22 cellular contexts compared by ENCODE assay signal in genomic region chr20:52761867-52762266, GRCh38.
"Had no signal": no experiment of that assay in that cellular context is flagged by ENCODE, and none has a peak within 500 bp of the region (broad histone marks: within the 10 kb centered on the region; RNA-seq: fewer than 3 reads in every experiment).

No MANE protein-coding gene starts in this region.

- H3K27me3 Mint-ChIP-seq: activated naive CD8-positive, alpha-beta T cell treated with anti-CD3 and anti-CD28 coated beads, Interleukin-2, amount 10 ng/mL, durations not matched to agents 7 days and 5 days; dendritic cell treated with granulocyte-macrophage colony-stimulating factor and Interleukin-4, amounts not matched to agents 40 ng/mL and 50 ng/mL, for 4 days had no signal

- ATAC-seq: activated CD8-positive, alpha-beta T cell treated with anti-CD3 and anti-CD28 coated beads, Interleukin-2, amount 10 ng/mL, durations not matched to agents 7 days and 5 days; body of pancreas; foreskin keratinocyte; naive thymus-derived CD4-positive, alpha-beta T cell; T-helper 17 cell; upper lobe of right lung had no signal

- H3K36me3 Mint-ChIP-seq: activated naive CD8-positive, alpha-beta T cell treated with anti-CD3 and anti-CD28 coated beads, Interleukin-2, amount 10 ng/mL, durations not matched to agents 7 days and 5 days; naive thymus-derived CD4-positive, alpha-beta T cell had no signal

- H3K9me3 Mint-ChIP-seq: activated naive CD8-positive, alpha-beta T cell treated with anti-CD3 and anti-CD28 coated beads, Interleukin-2, amount 10 ng/mL, durations not matched to agents 7 days and 5 days; activated T-helper 2 cell treated with anti-CD3 and anti-CD28 coated beads, Interferon-gamma antibody, Interleukin-2, Interleukin-4, amounts not matched to agents 10 μg/mL and 5 μg/mL and 100 μg/mL, durations not matched to agents 14 hours and 24 hours and 36 hours; dendritic cell treated with granulocyte-macrophage colony-stimulating factor and Interleukin-4, amounts not matched to agents 40 ng/mL and 50 ng/mL, for 4 days; neural crest cell had no signal

- H3K9me3 ChIP-seq: body of pancreas, upper lobe of right lung had no signal

- H3K4me1 ChIP-seq: body of pancreas, foreskin keratinocyte, upper lobe of right lung had no signal

- H3K4me3 ChIP-seq: body of pancreas, cardiac muscle cell, lung, upper lobe of right lung had no signal

- H3K27me3 ChIP-seq: body of pancreas, cardiac muscle cell, foreskin keratinocyte, upper lobe of right lung had no signal

- DNase-seq: activated CD4-positive, alpha-beta T cell treated with anti-CD3 and anti-CD28 coated beads for 48 hours; activated CD4-positive, CD25-positive, alpha-beta regulatory T cell; activated CD8-positive, alpha-beta T cell treated with anti-CD3 and anti-CD28 coated beads, Interleukin-2, amount 10 ng/mL, durations not matched to agents 7 days and 5 days; activated naive CD4-positive, alpha-beta T cell; activated naive CD8-positive, alpha-beta T cell treated with anti-CD3 and anti-CD28 coated beads, Interleukin-2, amount 10 ng/mL, durations not matched to agents 7 days and 5 days; body of pancreas; effector CD4-positive, alpha-beta T cell; foreskin keratinocyte; kidney; naive thymus-derived CD4-positive, alpha-beta T cell; occipital lobe; posterior cingulate gyrus; stimulated activated CD4-positive, alpha-beta T cell treated with anti-CD3 and anti-CD28 coated beads, Interleukin-4, amount 100 ng/mL, for 24 hours; stimulated activated naive CD4-positive, alpha-beta T cell treated with Interleukin-2 at 50 U/mL for 16 hours; SW 1271; T-helper 17 cell; upper lobe of right lung had no signal

- H3K4me3 Mint-ChIP-seq: activated CD8-positive, alpha-beta T cell treated with anti-CD3 and anti-CD28 coated beads, Interleukin-2, amount 10 ng/mL, durations not matched to agents 7 days and 5 days; activated naive CD8-positive, alpha-beta T cell treated with anti-CD3 and anti-CD28 coated beads, Interleukin-2, amount 10 ng/mL, durations not matched to agents 7 days and 5 days; dendritic cell treated with granulocyte-macrophage colony-stimulating factor and Interleukin-4, amounts not matched to agents 40 ng/mL and 50 ng/mL, for 4 days; naive thymus-derived CD4-positive, alpha-beta T cell; neural crest cell; T-helper 17 cell had no signal

- H3K36me3 ChIP-seq: cardiac muscle cell, upper lobe of right lung had no signal

- H3K27ac ChIP-seq: body of pancreas, cardiac muscle cell, foreskin keratinocyte, upper lobe of right lung had no signal

- H3K27ac Mint-ChIP-seq: activated CD8-positive, alpha-beta T cell treated with anti-CD3 and anti-CD28 coated beads, Interleukin-2, amount 10 ng/mL, durations not matched to agents 7 days and 5 days; activated naive CD8-positive, alpha-beta T cell treated with anti-CD3 and anti-CD28 coated beads, Interleukin-2, amount 10 ng/mL, durations not matched to agents 7 days and 5 days; activated T-helper 2 cell treated with anti-CD3 and anti-CD28 coated beads, Interferon-gamma antibody, Interleukin-2, Interleukin-4, amounts not matched to agents 10 μg/mL and 5 μg/mL and 100 μg/mL, durations not matched to agents 14 hours and 24 hours and 36 hours; dendritic cell treated with granulocyte-macrophage colony-stimulating factor and Interleukin-4, amounts not matched to agents 40 ng/mL and 50 ng/mL, for 4 days; T-helper 17 cell had no signal

- H3K4me1 Mint-ChIP-seq: activated naive CD8-positive, alpha-beta T cell treated with anti-CD3 and anti-CD28 coated beads, Interleukin-2, amount 10 ng/mL, durations not matched to agents 7 days and 5 days; naive thymus-derived CD4-positive, alpha-beta T cell had no signal
